ENCODE assay signal across 9 cellular contexts in genomic region chr2:196275646-196276352, GRCh38.
DNase-seq lines count a peak whose midpoint lies in the region; ATAC-seq, FAIRE-seq and TF ChIP-seq lines count a peak whose summit lies in the region.
"Had no signal": no experiment of that assay in that cellular context is flagged by ENCODE, and none has a peak within 500 bp of the region (broad histone marks: within the 10 kb centered on the region; RNA-seq: fewer than 3 reads in every experiment).

No MANE protein-coding gene starts in this region.

- no peaks in the 10 kb centered on the region for H4K20me1 ChIP-seq in HepG2 (ENCODE audit: insufficient read depth, low read length)

- H3K36me3 ChIP-seq in CD4-positive, CD25-positive, alpha-beta regulatory T cell (ENCODE audit: control insufficient read depth, insufficient read depth, low read length): no peaks in the 10 kb centered on the region
- no peaks in the 10 kb centered on the region for H3K36me3 ChIP-seq in HepG2 (replicated peaks in 1 of 2; ENCODE audit: control insufficient read depth in 1 of 2, insufficient read depth in 2 of 2, low read length in 2 of 2)

- FAIRE-seq in HepG2 (lab: Jason Lieb, UNC): no peak
- FAIRE-seq: G401.6 had no signal

- no peak for DNase-seq in CD4-positive, CD25-positive, alpha-beta regulatory T cell
- DNase-seq in HepG2 (ENCODE audit: low spot score) (no peak), DMS79 (lab: John Stamatoyannopoulos, UW) (no peak), NCI-H128 (lab: John Stamatoyannopoulos, UW; ENCODE audit: unreplicated experiment) (no peak)
- DNase-seq in stimulated activated CD4-positive, alpha-beta T cell treated with anti-CD3 and anti-CD28 coated beads, Interleukin-1b, Interleukin-23, amount 100 ng/mL, for 48 hours: no peak

- in situ Hi-C loops in HepG2 (cut with HindIII; ENCODE audit: extremely low pct_ligation_motif_present, low pct_unique_long_range_greater_than_20kb): loop anchor here (5.0 kb wide), 1 partner anchor 143 kb away; no protein-coding TSS in a partner anchor

- peaks cover 0 to 1% (median 0%) of the 10 kb centered on the region in 7 donors for H3K9me3 Mint-ChIP-seq in CD4-positive, CD25-positive, alpha-beta regulatory T cell

- no peaks in the 10 kb centered on the region for H3K9me3 ChIP-seq in CD4-positive, CD25-positive, alpha-beta regulatory T cell (ENCODE audit: control insufficient read depth in 2 of 2, low read length in 2 of 2)
- H3K9me3 ChIP-seq in HepG2 (ENCODE audit: low read length): no peaks in the 10 kb centered on the region

- peaks cover 42 to 65% (median 52%) of the 10 kb centered on the region in 4 donors for H3K4me1 Mint-ChIP-seq in CD4-positive, CD25-positive, alpha-beta regulatory T cell

- H3K4me2 ChIP-seq in HepG2 (ENCODE audit: low read depth, low read length): peak overlapping the region; percentile 8

- TF ChIP-seq RAD21 in HepG2 (CRISPR knock-in tag; IDR thresholded peaks at IDR 0.05): no peak

- no peak overlapping the region for H2AFZ ChIP-seq in HepG2 (ENCODE audit: low read length)

- H3K27me3 Mint-ChIP-seq in CD4-positive, CD25-positive, alpha-beta regulatory T cell: no peaks in the 10 kb centered on the region

- peak overlapping the region; percentile 64 for H3K27ac ChIP-seq in CD4-positive, CD25-positive, alpha-beta regulatory T cell (ENCODE audit: insufficient read depth, low read length, poor library complexity, severe bottlenecking)
- H3K27ac ChIP-seq in VCaP (peak overlapping the region; percentile 41), HepG2 (ENCODE audit: extremely low read length, insufficient read depth, low read length) (no peak overlapping the region)

- POLR2A ChIA-PET in HepG2 (lab: Yijun Ruan, JAX): no interaction called here

- TF ChIP-seq CTCF in VCaP (conservative IDR thresholded peaks at IDR 0.05) (no peak), HepG2 (CRISPR knock-in tag; IDR thresholded peaks at IDR 0.05) (no peak)

- H3K4me1 ChIP-seq in CD4-positive, CD25-positive, alpha-beta regulatory T cell (ENCODE audit: control insufficient read depth, insufficient read depth, low read length, poor library complexity, severe bottlenecking): peaks cover 34% of the 10 kb centered on the region
- peaks cover 11% of the 10 kb centered on the region for H3K4me1 ChIP-seq in HepG2 (ENCODE audit: insufficient read depth, low read length)

- 14% methylated on average over 5 of the region's 5 CpGs for WGBS in HepG2 (ENCODE audit: low lambda C conversion rate)

- H3K4me3 ChIP-seq in CD4-positive, CD25-positive, alpha-beta regulatory T cell (ENCODE audit: low read depth, low read length): peak overlapping the region; percentile 75
- no peak overlapping the region for H3K4me3 ChIP-seq in HepG2 (replicated peaks in 1 of 3; ENCODE audit: insufficient read depth in 1 of 3, low read depth in 2 of 3, low read length in 3 of 3)

- TF ChIP-seq POLR2A in HepG2 (IDR thresholded peaks at IDR 0.05; ENCODE audit: insufficient read depth in 1 of 2, low read depth in 2 of 2, low read length in 2 of 2): no peak

- BruUV-seq in HepG2 (replicated peaks; lab: Mats Ljungman, UMichigan): no TSS peak

- TF ChIP-seq EP300 in HepG2 (IDR thresholded peaks at IDR 0.05; ENCODE audit: low read depth in 2 of 2, low read length in 2 of 2) (no peak), HepG2 (CRISPR knock-in tag; IDR thresholded peaks at IDR 0.05; ENCODE audit: borderline replicate concordance) (no peak)

- ATAC-seq in CD4-positive, CD25-positive, alpha-beta regulatory T cell (ENCODE audit: low read depth in 2 of 2): no peak
- ATAC-seq in HG02938 (IDR thresholded peaks at IDR 0.05; ENCODE audit: unreplicated experiment) (peak; percentile 28), HepG2 (peak; percentile 55), GM18498 (IDR thresholded peaks at IDR 0.05; ENCODE audit: unreplicated experiment) (no peak)

- H3K9ac ChIP-seq in HepG2 (ENCODE audit: insufficient read depth, low read depth, low read length): no peak overlapping the region

- peak overlapping the region; percentile 55 to 90 (median 62) for H3K4me3 Mint-ChIP-seq in CD4-positive, CD25-positive, alpha-beta regulatory T cell

- intact Hi-C loops in HepG2 (cut with micrococcal nuclease; ENCODE audit: unreplicated experiment): loop anchor here (1.0 to 2.0 kb wide), 2 partner anchors 62 to 105 kb away; partner anchors contain the start of gene STK17B

- H3K79me2 ChIP-seq in HepG2 (ENCODE audit: insufficient read depth, low read length): no peaks in the 10 kb centered on the region

- CTCF ChIA-PET in HepG2 (lab: Yijun Ruan, JAX; ENCODE audit: low intra/inter-chr PET ratio, low total read pairs): interaction anchor here (3.1 kb wide), 1 partner anchor 144 kb away, joined by 33 read pairs; no protein-coding TSS in a partner anchor

- H3K27me3 ChIP-seq in CD4-positive, CD25-positive, alpha-beta regulatory T cell (ENCODE audit: control insufficient read depth, insufficient read depth, low read length): no peaks in the 10 kb centered on the region
- no peaks in the 10 kb centered on the region for H3K27me3 ChIP-seq in HepG2 (ENCODE audit: control insufficient read depth in 1 of 2, insufficient read depth in 2 of 2, low read length in 2 of 2)

- peak overlapping the region; percentile 75 to 93 (median 88) for H3K27ac Mint-ChIP-seq in CD4-positive, CD25-positive, alpha-beta regulatory T cell

- H3K36me3 Mint-ChIP-seq in CD4-positive, CD25-positive, alpha-beta regulatory T cell: no peaks in the 10 kb centered on the region

TF ChIP-seq in HepG2, 621 proteins besides CTCF, POLR2A, EP300 and RAD21:
- no peak for TF ChIP-seq LCORL (IDR thresholded peaks at IDR 0.05)
- TF ChIP-seq LCORL (CRISPR knock-in tag; IDR thresholded peaks at IDR 0.05): no peak
- 0 out of 2 replicates have a peak, but pooled peaks have one; percentile 28 for TF ChIP-seq ZNF556 (CRISPR knock-in tag; IDR thresholded peaks at IDR 0.05; ENCODE audit: borderline replicate concordance)

Comparison
In these comparisons a context has a peak if more than half of its experiments do, and no peak if none do; other contexts are left out.
1. ATAC-seq: peak in HG02938 (single experiment) and HepG2 (single experiment); none in CD4-positive, CD25-positive, alpha-beta regulatory T cell (0 of 2) and GM18498 (single experiment).